Comparison of ENCODE assay signal across 1 cellular context in the genomic region with DNA sequence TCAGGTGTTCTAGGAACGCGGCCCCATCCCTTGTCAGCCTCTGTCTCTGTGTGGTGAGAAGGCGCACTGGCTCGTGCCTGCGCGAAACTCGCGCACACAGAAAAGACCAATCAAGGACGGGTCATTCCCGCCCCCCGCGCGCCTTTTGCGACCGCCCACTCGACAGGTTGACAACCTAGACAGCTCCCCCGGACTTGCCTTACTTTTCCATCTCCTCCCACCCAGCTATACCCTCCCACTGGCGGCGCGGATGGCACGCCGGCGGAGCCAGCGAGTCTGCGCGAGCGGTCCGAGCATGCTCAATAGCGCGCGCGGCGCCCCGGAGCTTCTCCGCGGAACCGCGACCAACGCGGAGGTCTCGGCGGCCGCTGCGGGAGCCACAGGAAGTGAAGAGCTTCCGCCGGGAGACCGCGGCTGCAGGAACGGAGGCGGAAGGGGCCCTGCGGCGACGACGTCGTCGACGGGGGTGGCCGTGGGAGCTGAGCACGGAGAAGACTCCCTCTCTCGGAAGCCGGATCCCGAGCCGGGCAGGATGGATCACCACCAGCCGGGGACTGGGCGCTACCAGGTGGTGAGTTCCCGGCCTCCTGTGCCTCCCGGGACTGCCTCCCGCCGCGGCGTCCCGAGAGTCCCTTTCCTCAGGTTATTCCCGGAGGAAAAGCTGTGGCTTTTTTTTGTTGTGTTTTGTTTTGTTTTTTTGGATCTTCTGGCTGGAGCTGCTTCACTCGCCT.
TF ChIP-seq lines count a peak whose summit lies in the region.

A gene with protein sequence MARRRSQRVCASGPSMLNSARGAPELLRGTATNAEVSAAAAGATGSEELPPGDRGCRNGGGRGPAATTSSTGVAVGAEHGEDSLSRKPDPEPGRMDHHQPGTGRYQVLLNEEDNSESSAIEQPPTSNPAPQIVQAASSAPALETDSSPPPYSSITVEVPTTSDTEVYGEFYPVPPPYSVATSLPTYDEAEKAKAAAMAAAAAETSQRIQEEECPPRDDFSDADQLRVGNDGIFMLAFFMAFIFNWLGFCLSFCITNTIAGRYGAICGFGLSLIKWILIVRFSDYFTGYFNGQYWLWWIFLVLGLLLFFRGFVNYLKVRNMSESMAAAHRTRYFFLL (plus strand): TSS at position 202 of the 731 bp plus-strand sequence. CDS start 49 bp downstream, at position 251.

TF ChIP-seq in K562, 482 proteins besides CTCF, POLR2A, EP300 and RAD21 (continued from another document and continues in another):
- TF ChIP-seq, protein P1, sequence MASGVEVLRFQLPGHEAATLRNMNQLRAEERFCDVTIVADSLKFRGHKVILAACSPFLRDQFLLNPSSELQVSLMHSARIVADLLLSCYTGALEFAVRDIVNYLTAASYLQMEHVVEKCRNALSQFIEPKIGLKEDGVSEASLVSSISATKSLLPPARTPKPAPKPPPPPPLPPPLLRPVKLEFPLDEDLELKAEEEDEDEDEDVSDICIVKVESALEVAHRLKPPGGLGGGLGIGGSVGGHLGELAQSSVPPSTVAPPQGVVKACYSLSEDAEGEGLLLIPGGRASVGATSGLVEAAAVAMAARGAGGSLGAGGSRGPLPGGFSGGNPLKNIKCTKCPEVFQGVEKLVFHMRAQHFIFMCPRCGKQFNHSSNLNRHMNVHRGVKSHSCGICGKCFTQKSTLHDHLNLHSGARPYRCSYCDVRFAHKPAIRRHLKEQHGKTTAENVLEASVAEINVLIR (CRISPR knock-in tag; IDR thresholded peaks at IDR 0.05) = no peak
- TF ChIP-seq, protein P2, sequence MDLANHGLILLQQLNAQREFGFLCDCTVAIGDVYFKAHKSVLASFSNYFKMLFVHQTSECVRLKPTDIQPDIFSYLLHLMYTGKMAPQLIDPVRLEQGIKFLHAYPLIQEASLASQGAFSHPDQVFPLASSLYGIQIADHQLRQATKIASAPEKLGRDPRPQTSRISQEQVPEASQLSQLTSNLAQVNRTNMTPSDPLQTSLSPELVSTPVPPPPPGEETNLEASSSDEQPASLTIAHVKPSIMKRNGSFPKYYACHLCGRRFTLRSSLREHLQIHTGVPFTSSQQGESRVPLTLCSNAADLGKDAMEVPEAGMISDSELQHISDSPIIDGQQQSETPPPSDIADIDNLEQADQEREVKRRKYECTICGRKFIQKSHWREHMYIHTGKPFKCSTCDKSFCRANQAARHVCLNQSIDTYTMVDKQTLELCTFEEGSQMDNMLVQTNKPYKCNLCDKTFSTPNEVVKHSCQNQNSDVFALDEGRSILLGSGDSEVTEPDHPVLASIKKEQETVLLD (IDR thresholded peaks at IDR 0.05) = peak; percentile 59; the same call in 1 of the 2 replicates
- TF ChIP-seq, protein P3, sequence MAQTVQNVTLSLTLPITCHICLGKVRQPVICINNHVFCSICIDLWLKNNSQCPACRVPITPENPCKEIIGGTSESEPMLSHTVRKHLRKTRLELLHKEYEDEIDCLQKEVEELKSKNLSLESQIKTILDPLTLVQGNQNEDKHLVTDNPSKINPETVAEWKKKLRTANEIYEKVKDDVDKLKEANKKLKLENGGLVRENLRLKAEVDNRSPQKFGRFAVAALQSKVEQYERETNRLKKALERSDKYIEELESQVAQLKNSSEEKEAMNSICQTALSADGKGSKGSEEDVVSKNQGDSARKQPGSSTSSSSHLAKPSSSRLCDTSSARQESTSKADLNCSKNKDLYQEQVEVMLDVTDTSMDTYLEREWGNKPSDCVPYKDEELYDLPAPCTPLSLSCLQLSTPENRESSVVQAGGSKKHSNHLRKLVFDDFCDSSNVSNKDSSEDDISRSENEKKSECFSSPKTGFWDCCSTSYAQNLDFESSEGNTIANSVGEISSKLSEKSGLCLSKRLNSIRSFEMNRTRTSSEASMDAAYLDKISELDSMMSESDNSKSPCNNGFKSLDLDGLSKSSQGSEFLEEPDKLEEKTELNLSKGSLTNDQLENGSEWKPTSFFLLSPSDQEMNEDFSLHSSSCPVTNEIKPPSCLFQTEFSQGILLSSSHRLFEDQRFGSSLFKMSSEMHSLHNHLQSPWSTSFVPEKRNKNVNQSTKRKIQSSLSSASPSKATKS (CRISPR knock-in tag; IDR thresholded peaks at IDR 0.05) = no peak
- peak; percentile 93 for TF ChIP-seq RBFOX2 (IDR thresholded peaks at IDR 0.05; ENCODE audit: low read depth, low read length)
- TF ChIP-seq ZNF212 (CRISPR knock-in tag; IDR thresholded peaks at IDR 0.05) = no peak
- peak; percentile 31; the same call in 1 of the 2 replicates for TF ChIP-seq MYC (IDR thresholded peaks at IDR 0.05; ENCODE audit: low read depth, low read length)
- TF ChIP-seq MYC (CRISPR knock-in tag; IDR thresholded peaks at IDR 0.05; ENCODE audit: borderline replicate concordance, low read depth) = no peak
- no peak for TF ChIP-seq KDM2B (CRISPR knock-in tag; IDR thresholded peaks at IDR 0.05)
- TF ChIP-seq SMARCA4 (IDR thresholded peaks at IDR 0.05) = no peak
- TF ChIP-seq HDAC3 (IDR thresholded peaks at IDR 0.05; ENCODE audit: borderline replicate concordance, partially characterized antibody) = no peak
- TF ChIP-seq, protein P4, sequence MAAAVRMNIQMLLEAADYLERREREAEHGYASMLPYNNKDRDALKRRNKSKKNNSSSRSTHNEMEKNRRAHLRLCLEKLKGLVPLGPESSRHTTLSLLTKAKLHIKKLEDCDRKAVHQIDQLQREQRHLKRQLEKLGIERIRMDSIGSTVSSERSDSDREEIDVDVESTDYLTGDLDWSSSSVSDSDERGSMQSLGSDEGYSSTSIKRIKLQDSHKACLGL (CRISPR knock-in tag; IDR thresholded peaks at IDR 0.05; ENCODE audit: borderline replicate concordance, poor library complexity, severe bottlenecking) = no peak
- TF ChIP-seq ZNF134 (CRISPR knock-in tag; conservative IDR thresholded peaks at IDR 0.05) = no peak
- TF ChIP-seq CBX1 (IDR thresholded peaks at IDR 0.05; ENCODE audit: low read depth) = 0 out of 2 replicates have a peak, but pooled peaks have one; percentile 31
- TF ChIP-seq, protein P5, sequence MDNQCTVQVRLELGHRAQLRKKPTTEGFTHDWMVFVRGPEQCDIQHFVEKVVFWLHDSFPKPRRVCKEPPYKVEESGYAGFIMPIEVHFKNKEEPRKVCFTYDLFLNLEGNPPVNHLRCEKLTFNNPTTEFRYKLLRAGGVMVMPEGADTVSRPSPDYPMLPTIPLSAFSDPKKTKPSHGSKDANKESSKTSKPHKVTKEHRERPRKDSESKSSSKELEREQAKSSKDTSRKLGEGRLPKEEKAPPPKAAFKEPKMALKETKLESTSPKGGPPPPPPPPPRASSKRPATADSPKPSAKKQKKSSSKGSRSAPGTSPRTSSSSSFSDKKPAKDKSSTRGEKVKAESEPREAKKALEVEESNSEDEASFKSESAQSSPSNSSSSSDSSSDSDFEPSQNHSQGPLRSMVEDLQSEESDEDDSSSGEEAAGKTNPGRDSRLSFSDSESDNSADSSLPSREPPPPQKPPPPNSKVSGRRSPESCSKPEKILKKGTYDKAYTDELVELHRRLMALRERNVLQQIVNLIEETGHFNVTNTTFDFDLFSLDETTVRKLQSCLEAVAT (IDR thresholded peaks at IDR 0.05) = no peak
- no peak for TF ChIP-seq PHF21A (IDR thresholded peaks at IDR 0.05; ENCODE audit: borderline replicate concordance, low read depth)
- TF ChIP-seq, protein P6, sequence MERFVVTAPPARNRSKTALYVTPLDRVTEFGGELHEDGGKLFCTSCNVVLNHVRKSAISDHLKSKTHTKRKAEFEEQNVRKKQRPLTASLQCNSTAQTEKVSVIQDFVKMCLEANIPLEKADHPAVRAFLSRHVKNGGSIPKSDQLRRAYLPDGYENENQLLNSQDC (CRISPR knock-in tag; IDR thresholded peaks at IDR 0.05) = no peak
- no peak for TF ChIP-seq MCM2 (IDR thresholded peaks at IDR 0.05; ENCODE audit: low read depth)
- peak; percentile 74 for TF ChIP-seq PHF20 (IDR thresholded peaks at IDR 0.05; ENCODE audit: partially characterized antibody)
- no peak for TF ChIP-seq ZFPM2 (CRISPR knock-in tag; IDR thresholded peaks at IDR 0.05)
- no peak for TF ChIP-seq FOS (IDR thresholded peaks at IDR 0.05; ENCODE audit: extremely low read depth, insufficient read length)
- no peak for TF ChIP-seq SMAD2 (IDR thresholded peaks at IDR 0.05; ENCODE audit: low read depth, low read length)
- TF ChIP-seq PYGO2 (tag; IDR thresholded peaks at IDR 0.05) = no peak
- no peak for TF ChIP-seq CCAR2 (IDR thresholded peaks at IDR 0.05; ENCODE audit: low read depth, low read length)
- TF ChIP-seq ZNF764 (CRISPR knock-in tag; IDR thresholded peaks at IDR 0.05; ENCODE audit: low read depth) = no peak
- TF ChIP-seq E2F3 (CRISPR knock-in tag; IDR thresholded peaks at IDR 0.05) = no peak
- peak; percentile 37 to 42; a peak in 2 of 4 replicates for TF ChIP-seq MAZ (CRISPR knock-in tag; conservative IDR thresholded peaks at IDR 0.05 in 1 of 2, IDR thresholded peaks at IDR 0.05 in 1 of 2)
- TF ChIP-seq, protein P7, sequence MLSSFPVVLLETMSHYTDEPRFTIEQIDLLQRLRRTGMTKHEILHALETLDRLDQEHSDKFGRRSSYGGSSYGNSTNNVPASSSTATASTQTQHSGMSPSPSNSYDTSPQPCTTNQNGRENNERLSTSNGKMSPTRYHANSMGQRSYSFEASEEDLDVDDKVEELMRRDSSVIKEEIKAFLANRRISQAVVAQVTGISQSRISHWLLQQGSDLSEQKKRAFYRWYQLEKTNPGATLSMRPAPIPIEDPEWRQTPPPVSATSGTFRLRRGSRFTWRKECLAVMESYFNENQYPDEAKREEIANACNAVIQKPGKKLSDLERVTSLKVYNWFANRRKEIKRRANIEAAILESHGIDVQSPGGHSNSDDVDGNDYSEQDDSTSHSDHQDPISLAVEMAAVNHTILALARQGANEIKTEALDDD (IDR thresholded peaks at IDR 0.05) = no peak
- no peak for TF ChIP-seq ZNF551 (CRISPR knock-in tag; IDR thresholded peaks at IDR 0.05)
- no peak for TF ChIP-seq JUNB (CRISPR knock-in tag; conservative IDR thresholded peaks at IDR 0.05)
- no peak for TF ChIP-seq HDAC8 (tag; IDR thresholded peaks at IDR 0.05)
- TF ChIP-seq, protein P8, sequence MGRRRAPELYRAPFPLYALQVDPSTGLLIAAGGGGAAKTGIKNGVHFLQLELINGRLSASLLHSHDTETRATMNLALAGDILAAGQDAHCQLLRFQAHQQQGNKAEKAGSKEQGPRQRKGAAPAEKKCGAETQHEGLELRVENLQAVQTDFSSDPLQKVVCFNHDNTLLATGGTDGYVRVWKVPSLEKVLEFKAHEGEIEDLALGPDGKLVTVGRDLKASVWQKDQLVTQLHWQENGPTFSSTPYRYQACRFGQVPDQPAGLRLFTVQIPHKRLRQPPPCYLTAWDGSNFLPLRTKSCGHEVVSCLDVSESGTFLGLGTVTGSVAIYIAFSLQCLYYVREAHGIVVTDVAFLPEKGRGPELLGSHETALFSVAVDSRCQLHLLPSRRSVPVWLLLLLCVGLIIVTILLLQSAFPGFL (CRISPR knock-in tag; IDR thresholded peaks at IDR 0.05) = no peak
- no peak for TF ChIP-seq NEUROD1 (IDR thresholded peaks at IDR 0.05; ENCODE audit: borderline replicate concordance, low read depth, low read length, partially characterized antibody)
- TF ChIP-seq, protein P9, sequence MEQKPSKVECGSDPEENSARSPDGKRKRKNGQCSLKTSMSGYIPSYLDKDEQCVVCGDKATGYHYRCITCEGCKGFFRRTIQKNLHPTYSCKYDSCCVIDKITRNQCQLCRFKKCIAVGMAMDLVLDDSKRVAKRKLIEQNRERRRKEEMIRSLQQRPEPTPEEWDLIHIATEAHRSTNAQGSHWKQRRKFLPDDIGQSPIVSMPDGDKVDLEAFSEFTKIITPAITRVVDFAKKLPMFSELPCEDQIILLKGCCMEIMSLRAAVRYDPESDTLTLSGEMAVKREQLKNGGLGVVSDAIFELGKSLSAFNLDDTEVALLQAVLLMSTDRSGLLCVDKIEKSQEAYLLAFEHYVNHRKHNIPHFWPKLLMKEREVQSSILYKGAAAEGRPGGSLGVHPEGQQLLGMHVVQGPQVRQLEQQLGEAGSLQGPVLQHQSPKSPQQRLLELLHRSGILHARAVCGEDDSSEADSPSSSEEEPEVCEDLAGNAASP (IDR thresholded peaks at IDR 0.05) = no peak
- TF ChIP-seq, protein P10, sequence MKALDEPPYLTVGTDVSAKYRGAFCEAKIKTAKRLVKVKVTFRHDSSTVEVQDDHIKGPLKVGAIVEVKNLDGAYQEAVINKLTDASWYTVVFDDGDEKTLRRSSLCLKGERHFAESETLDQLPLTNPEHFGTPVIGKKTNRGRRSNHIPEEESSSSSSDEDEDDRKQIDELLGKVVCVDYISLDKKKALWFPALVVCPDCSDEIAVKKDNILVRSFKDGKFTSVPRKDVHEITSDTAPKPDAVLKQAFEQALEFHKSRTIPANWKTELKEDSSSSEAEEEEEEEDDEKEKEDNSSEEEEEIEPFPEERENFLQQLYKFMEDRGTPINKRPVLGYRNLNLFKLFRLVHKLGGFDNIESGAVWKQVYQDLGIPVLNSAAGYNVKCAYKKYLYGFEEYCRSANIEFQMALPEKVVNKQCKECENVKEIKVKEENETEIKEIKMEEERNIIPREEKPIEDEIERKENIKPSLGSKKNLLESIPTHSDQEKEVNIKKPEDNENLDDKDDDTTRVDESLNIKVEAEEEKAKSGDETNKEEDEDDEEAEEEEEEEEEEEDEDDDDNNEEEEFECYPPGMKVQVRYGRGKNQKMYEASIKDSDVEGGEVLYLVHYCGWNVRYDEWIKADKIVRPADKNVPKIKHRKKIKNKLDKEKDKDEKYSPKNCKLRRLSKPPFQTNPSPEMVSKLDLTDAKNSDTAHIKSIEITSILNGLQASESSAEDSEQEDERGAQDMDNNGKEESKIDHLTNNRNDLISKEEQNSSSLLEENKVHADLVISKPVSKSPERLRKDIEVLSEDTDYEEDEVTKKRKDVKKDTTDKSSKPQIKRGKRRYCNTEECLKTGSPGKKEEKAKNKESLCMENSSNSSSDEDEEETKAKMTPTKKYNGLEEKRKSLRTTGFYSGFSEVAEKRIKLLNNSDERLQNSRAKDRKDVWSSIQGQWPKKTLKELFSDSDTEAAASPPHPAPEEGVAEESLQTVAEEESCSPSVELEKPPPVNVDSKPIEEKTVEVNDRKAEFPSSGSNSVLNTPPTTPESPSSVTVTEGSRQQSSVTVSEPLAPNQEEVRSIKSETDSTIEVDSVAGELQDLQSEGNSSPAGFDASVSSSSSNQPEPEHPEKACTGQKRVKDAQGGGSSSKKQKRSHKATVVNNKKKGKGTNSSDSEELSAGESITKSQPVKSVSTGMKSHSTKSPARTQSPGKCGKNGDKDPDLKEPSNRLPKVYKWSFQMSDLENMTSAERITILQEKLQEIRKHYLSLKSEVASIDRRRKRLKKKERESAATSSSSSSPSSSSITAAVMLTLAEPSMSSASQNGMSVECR (CRISPR knock-in tag; IDR thresholded peaks at IDR 0.05) = no peak
- TF ChIP-seq SMARCA5 (IDR thresholded peaks at IDR 0.05) = no peak
- no peak for TF ChIP-seq PURB (CRISPR knock-in tag; IDR thresholded peaks at IDR 0.05; ENCODE audit: low read depth)
- TF ChIP-seq GABPB1 (CRISPR knock-in tag; IDR thresholded peaks at IDR 0.05) = peak; percentile 77
- no peak for TF ChIP-seq XRCC3 (IDR thresholded peaks at IDR 0.05)
